In genomic region chr18:28766027-28766426, GRCh38 we compare ENCODE assay signal across 30 cellular contexts.
DNase-seq lines count a peak whose midpoint lies in the region; ATAC-seq, FAIRE-seq and TF ChIP-seq lines count a peak whose summit lies in the region.
"Had no signal": no experiment of that assay in that cellular context is flagged by ENCODE, and none has a peak within 500 bp of the region (broad histone marks: within the 10 kb centered on the region; RNA-seq: fewer than 3 reads in every experiment).

No MANE protein-coding gene starts in this region.

- CTCF ChIA-PET in naive thymus-derived CD4-positive, alpha-beta T cell (lab: Charles Lee): no interaction called here

- no peak overlapping the region for H3K9ac ChIP-seq in endodermal cell (ENCODE audit: extremely low read depth, low read length, poor library complexity, severe bottlenecking)
- H3K9ac ChIP-seq: BLaER1 treated with 17β-estradiol and CSF1 and Interleukin-3, amounts not matched to agents 10 nM and 100 nM had no signal

- intact Hi-C loops in naive thymus-derived CD4-positive, alpha-beta T cell (cut with micrococcal nuclease): no loop called here

- no peaks in the 10 kb centered on the region for H3K27me3 ChIP-seq in naive thymus-derived CD4-positive, alpha-beta T cell (ENCODE audit: control insufficient read depth in 2 of 2, insufficient read depth in 2 of 2, low read length in 2 of 2)
- no peaks in the 10 kb centered on the region for H3K27me3 ChIP-seq in endodermal cell (ENCODE audit: control insufficient read depth, insufficient read depth, low read length, poor library complexity, severe bottlenecking)
- H3K27me3 ChIP-seq: BLaER1 treated with 17β-estradiol and CSF1 and Interleukin-3, amounts not matched to agents 10 nM and 100 nM; esophagus muscularis mucosa; ovary; transverse colon had no signal

- no peaks in the 10 kb centered on the region for H3K4me1 ChIP-seq in naive thymus-derived CD4-positive, alpha-beta T cell (ENCODE audit: control insufficient read depth in 2 of 2, insufficient read depth in 2 of 2, low read length in 2 of 2)
- H3K4me1 ChIP-seq in endodermal cell (ENCODE audit: control insufficient read depth, insufficient read depth, low read length): peaks cover 28% of the 10 kb centered on the region
- H3K4me1 ChIP-seq: BLaER1 treated with 17β-estradiol and CSF1 and Interleukin-3, amounts not matched to agents 10 nM and 100 nM; esophagus muscularis mucosa; transverse colon had no signal

- TF ChIP-seq CTCF in D721Med (IDR thresholded peaks at IDR 0.05; ENCODE audit: insufficient read depth, missing control alignments) (no peak), fibroblast of pulmonary artery (IDR thresholded peaks at IDR 0.05; ENCODE audit: low read length, missing control alignments) (no peak), osteocyte (IDR thresholded peaks at IDR 0.05) (no peak), endodermal cell (conservative IDR thresholded peaks at IDR 0.05) (no peak)

- no peak for ATAC-seq in naive thymus-derived CD4-positive, alpha-beta T cell
- ATAC-seq in GM18870 (IDR thresholded peaks at IDR 0.05; ENCODE audit: unreplicated experiment): no peak
- no peak for ATAC-seq in GM21367 (IDR thresholded peaks at IDR 0.05; ENCODE audit: unreplicated experiment)
- ATAC-seq: activated T-cell treated with anti-CD3 and anti-CD28 coated beads, Interleukin-2, amount 50 U/mL, for 72 hours; effector memory CD8-positive, alpha-beta T cell; natural killer cell; Panc1 had no signal

- H3K4me3 Mint-ChIP-seq in osteocyte (ENCODE audit: unreplicated experiment) (no peak overlapping the region), endodermal cell (no peak overlapping the region)
- no peak overlapping the region for H3K4me3 Mint-ChIP-seq in naive thymus-derived CD4-positive, alpha-beta T cell
- H3K4me3 Mint-ChIP-seq: activated CD4-positive, alpha-beta T cell treated with anti-CD3 and anti-CD28 coated beads, Interleukin-2, amount 10 ng/mL, durations not matched to agents 7 days and 5 days; activated naive CD4-positive, alpha-beta T cell treated with anti-CD3 and anti-CD28 coated beads for 36 hours; activated T-cell treated with anti-CD3 and anti-CD28 coated beads, Interleukin-2, amount 50 U/mL, for 72 hours; effector memory CD8-positive, alpha-beta T cell; natural killer cell had no signal

- no peaks in the 10 kb centered on the region for H3K36me3 Mint-ChIP-seq in osteocyte (ENCODE audit: unreplicated experiment)
- no peaks in the 10 kb centered on the region for H3K36me3 Mint-ChIP-seq in naive thymus-derived CD4-positive, alpha-beta T cell
- H3K36me3 Mint-ChIP-seq in endodermal cell (ENCODE audit: low read depth): no peaks in the 10 kb centered on the region
- H3K36me3 Mint-ChIP-seq: natural killer cell had no signal

- H3K27ac ChIP-seq in naive thymus-derived CD4-positive, alpha-beta T cell (ENCODE audit: low read depth, low read length): no peak overlapping the region
- H3K27ac ChIP-seq in endodermal cell (ENCODE audit: low read depth, low read length): no peak overlapping the region
- H3K27ac ChIP-seq: BLaER1 treated with 17β-estradiol and CSF1 and Interleukin-3, amounts not matched to agents 10 nM and 100 nM; esophagus muscularis mucosa; ovary; transverse colon had no signal

- H3K4me3 ChIP-seq in fibroblast of pulmonary artery (replicated peaks; ENCODE audit: low read depth, low read length) (no peak overlapping the region), endodermal cell (ENCODE audit: low read length) (no peak overlapping the region)
- H3K4me3 ChIP-seq in naive thymus-derived CD4-positive, alpha-beta T cell (ENCODE audit: low read length): no peak overlapping the region
- H3K4me3 ChIP-seq: BLaER1 treated with 17β-estradiol and CSF1 and Interleukin-3, amounts not matched to agents 10 nM and 100 nM; esophagus muscularis mucosa; ovary; transverse colon had no signal

- no peaks in the 10 kb centered on the region for H3K36me3 ChIP-seq in naive thymus-derived CD4-positive, alpha-beta T cell (ENCODE audit: control insufficient read depth in 2 of 3, insufficient read depth in 3 of 3, low read length in 3 of 3)
- no peaks in the 10 kb centered on the region for H3K36me3 ChIP-seq in endodermal cell (ENCODE audit: control insufficient read depth, insufficient read depth, low read length)
- H3K36me3 ChIP-seq: BLaER1 treated with 17β-estradiol and CSF1 and Interleukin-3, amounts not matched to agents 10 nM and 100 nM; esophagus muscularis mucosa; ovary; transverse colon had no signal

- no peak for DNase-seq in D721Med (ENCODE audit: insufficient read length, low spot score)
- DNase-seq in RPMI7951 (ENCODE audit: low read depth): peak; percentile 20
- peak; percentile 74 for DNase-seq in fibroblast of pulmonary artery (ENCODE audit: low read depth)
- no peak for DNase-seq in osteocyte (ENCODE audit: extremely low spot score, unreplicated experiment)
- DNase-seq in naive thymus-derived CD4-positive, alpha-beta T cell: no peak
- no peak for DNase-seq in endodermal cell
- DNase-seq: activated CD4-positive, alpha-beta T cell treated with anti-CD3 and anti-CD28 coated beads, Interleukin-2, amount 10 ng/mL, durations not matched to agents 7 days and 5 days; activated naive CD4-positive, alpha-beta T cell treated with anti-CD3 and anti-CD28 coated beads for 36 hours; activated T-cell treated with anti-CD3 and anti-CD28 coated beads, Interleukin-2, amount 50 U/mL, for 72 hours; amniotic stem cell; COR-L47; DMS79; effector memory CD8-positive, alpha-beta T cell; islet precursor cell; natural killer cell; NCI-H1092 treated with DMSO at 0.1 percent for 48 hours; NCI-H187 treated with DMSO at 0.1 percent for 48 hours; NCI-H2171 treated with DMSO at 0.1 percent for 48 hours; NCI-H526; ovary; SIG-M5; stimulated activated CD4-positive, alpha-beta T cell treated with anti-CD3 and anti-CD28 coated beads, Interleukin-2, amount 100 ng/mL, for 24 hours; T1000; transverse colon had no signal

- POLR2A ChIA-PET in naive thymus-derived CD4-positive, alpha-beta T cell (lab: Charles Lee): no interaction called here

- WGBS in endodermal cell (ENCODE audit: insufficient coverage in 1 of 2, insufficient read length in 1 of 2), 2 experiments: 96 to 100% methylated on average over 1 to 2 of the region's 2 CpGs

- H3K4me1 Mint-ChIP-seq in osteocyte (ENCODE audit: unreplicated experiment) (peaks cover 35% of the 10 kb centered on the region), endodermal cell (peaks cover 58% of the 10 kb centered on the region)
- H3K4me1 Mint-ChIP-seq in naive thymus-derived CD4-positive, alpha-beta T cell: peaks cover 0 to 4% (median 0%) of the 10 kb centered on the region in 7 donors

- FAIRE-seq in D721Med (lab: Jason Lieb, UNC): peak; percentile 25
- FAIRE-seq: colon had no signal

- H3K27me3 Mint-ChIP-seq in osteocyte (ENCODE audit: unreplicated experiment) (no peaks in the 10 kb centered on the region), endodermal cell (ENCODE audit: insufficient read depth) (no peaks in the 10 kb centered on the region)
- H3K27me3 Mint-ChIP-seq in naive thymus-derived CD4-positive, alpha-beta T cell: no peaks in the 10 kb centered on the region
- H3K27me3 Mint-ChIP-seq: activated CD4-positive, alpha-beta T cell treated with anti-CD3 and anti-CD28 coated beads, Interleukin-2, amount 10 ng/mL, durations not matched to agents 7 days and 5 days; effector memory CD8-positive, alpha-beta T cell had no signal

- H3K27ac Mint-ChIP-seq in osteocyte (ENCODE audit: unreplicated experiment) (peak overlapping the region; percentile 23), endodermal cell (no peak overlapping the region)
- no peak overlapping the region for H3K27ac Mint-ChIP-seq in naive thymus-derived CD4-positive, alpha-beta T cell
- H3K27ac Mint-ChIP-seq: activated CD4-positive, alpha-beta T cell treated with anti-CD3 and anti-CD28 coated beads, Interleukin-2, amount 10 ng/mL, durations not matched to agents 7 days and 5 days; activated naive CD4-positive, alpha-beta T cell treated with anti-CD3 and anti-CD28 coated beads for 36 hours; activated T-cell treated with anti-CD3 and anti-CD28 coated beads, Interleukin-2, amount 50 U/mL, for 72 hours; effector memory CD8-positive, alpha-beta T cell; natural killer cell had no signal

- no peaks in the 10 kb centered on the region for H3K9me3 ChIP-seq in naive thymus-derived CD4-positive, alpha-beta T cell (ENCODE audit: control insufficient read depth in 2 of 3, low read length in 3 of 3)
- H3K9me3 ChIP-seq in endodermal cell (ENCODE audit: control insufficient read depth, low read length): no peaks in the 10 kb centered on the region
- H3K9me3 ChIP-seq: BLaER1 treated with 17β-estradiol and CSF1 and Interleukin-3, amounts not matched to agents 10 nM and 100 nM; esophagus muscularis mucosa; ovary; transverse colon had no signal

- H3K9me3 Mint-ChIP-seq in osteocyte (ENCODE audit: unreplicated experiment) (no peaks in the 10 kb centered on the region), endodermal cell (no peaks in the 10 kb centered on the region)
- H3K9me3 Mint-ChIP-seq in naive thymus-derived CD4-positive, alpha-beta T cell: peaks cover 0 to 4% (median 0%) of the 10 kb centered on the region in 11 donors
- H3K9me3 Mint-ChIP-seq: activated naive CD4-positive, alpha-beta T cell treated with anti-CD3 and anti-CD28 coated beads for 36 hours; natural killer cell had no signal

Comparison
In these comparisons a context has a peak if more than half of its experiments do, and no peak if none do; other contexts are left out.
1. DNase-seq: peak in RPMI7951 (single experiment) and fibroblast of pulmonary artery (single experiment); none in D721Med (single experiment), osteocyte (single experiment), naive thymus-derived CD4-positive, alpha-beta T cell (0 of 9) and endodermal cell (single experiment).